12 cellular contexts compared by ENCODE assay signal in the genomic region with DNA sequence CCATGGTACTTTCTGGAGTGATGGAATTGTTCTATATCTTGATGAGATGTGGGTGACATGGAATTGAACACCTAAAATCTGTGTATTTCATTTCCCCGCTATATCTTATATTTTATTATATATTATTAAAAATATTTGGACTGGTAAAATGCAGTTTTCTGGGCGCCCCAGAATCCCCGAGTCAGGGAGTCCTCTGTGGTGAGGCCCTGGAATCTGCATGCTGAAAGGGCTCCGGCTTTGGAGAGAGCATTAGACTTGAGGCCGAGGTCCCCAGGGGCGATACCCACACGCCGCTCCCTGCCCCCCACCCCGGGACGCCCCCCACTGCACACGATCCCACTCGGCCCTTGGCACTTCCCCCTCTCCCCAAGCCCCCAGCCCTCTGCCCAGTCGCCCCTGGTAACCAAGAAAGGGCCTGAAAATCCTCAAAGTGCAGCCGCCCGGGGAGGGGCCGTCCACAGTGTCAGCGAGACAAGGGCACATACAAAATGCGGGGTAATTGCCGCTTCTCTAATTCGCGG.
DNase-seq lines count a peak whose midpoint lies in the region; ATAC-seq and TF ChIP-seq lines count a peak whose summit lies in the region.
"Had no signal": no experiment of that assay in that cellular context is flagged by ENCODE, and none has a peak within 500 bp of the region (broad histone marks: within the 10 kb centered on the region; RNA-seq: fewer than 3 reads in every experiment).

No MANE protein-coding gene starts in this region.

- H3K9ac ChIP-seq in fibroblast of lung (ENCODE audit: insufficient read depth, low read length) (peak overlapping the region; percentile 67), parathyroid adenoma (no peak overlapping the region)

- H3K27ac ChIP-seq in right cardiac atrium (ENCODE audit: low read length) (peak overlapping the region; percentile 54), fibroblast of lung (ENCODE audit: insufficient read depth, low read length) (peak overlapping the region; percentile 65), parathyroid adenoma (peak overlapping the region; percentile 45)
- H3K27ac ChIP-seq: cardiac muscle cell had no signal

- ATAC-seq in right cardiac atrium = peak in 1 of 2 donors; percentile 5
- no peak for ATAC-seq in left ventricle myocardium superior
- no peak for ATAC-seq in GM18870 (IDR thresholded peaks at IDR 0.05; ENCODE audit: unreplicated experiment)
- ATAC-seq in GM21576 (IDR thresholded peaks at IDR 0.05; ENCODE audit: unreplicated experiment) = no peak
- ATAC-seq: HCT116 had no signal

- H3K36me3 ChIP-seq in fibroblast of lung (ENCODE audit: control insufficient read depth, insufficient read depth, low read length) = no peaks in the 10 kb centered on the region
- no peaks in the 10 kb centered on the region for H3K36me3 ChIP-seq in parathyroid adenoma (ENCODE audit: control insufficient read depth, insufficient read depth, low read length)
- H3K36me3 ChIP-seq: cardiac muscle cell had no signal

- DNase-seq in right cardiac atrium (no peak), left ventricle myocardium superior (no peak), fibroblast of lung (ENCODE audit: low read depth in 2 of 2) (no peak), SHP77 treated with DMSO at 0.1 percent for 48 hours (lab: John Stamatoyannopoulos, UW) (no peak), COLO668 (lab: John Stamatoyannopoulos, UW; ENCODE audit: unreplicated experiment) (no peak)
- DNase-seq: activated T-cell treated with anti-CD3 and anti-CD28 coated beads, Interleukin-2, amount 50 U/mL, for 1 hour; GDM1 had no signal

- H3K4me3 ChIP-seq in right cardiac atrium (ENCODE audit: low read length) = peak overlapping the region; percentile 39
- H3K4me3 ChIP-seq in fibroblast of lung (replicated peaks in 1 of 4; ENCODE audit: control extremely low read depth in 1 of 4, insufficient read depth in 1 of 4, low read depth in 3 of 4, low read length in 4 of 4) = peak overlapping the region in 1 of 4 experiments; percentile 43
- peak overlapping the region; percentile 23 for H3K4me3 ChIP-seq in parathyroid adenoma (ENCODE audit: low read depth, low read length)
- H3K4me3 ChIP-seq: cardiac muscle cell had no signal

- H3K4me2 ChIP-seq in fibroblast of lung (ENCODE audit: extremely low read depth, insufficient read depth, low read length) (no peak overlapping the region), parathyroid adenoma (ENCODE audit: low read length) (peak overlapping the region; percentile 69)

- no peaks in the 10 kb centered on the region for H3K79me2 ChIP-seq in fibroblast of lung (ENCODE audit: control insufficient read depth, insufficient read depth, low read length)
- no peaks in the 10 kb centered on the region for H3K79me2 ChIP-seq in parathyroid adenoma

- H3K9me3 ChIP-seq in right cardiac atrium (ENCODE audit: control insufficient read depth, low read length) (no peaks in the 10 kb centered on the region), fibroblast of lung (ENCODE audit: control insufficient read depth, insufficient read depth, low read depth, low read length) (no peaks in the 10 kb centered on the region), parathyroid adenoma (ENCODE audit: control insufficient read depth, low read length) (no peaks in the 10 kb centered on the region)

- H3K4me1 ChIP-seq in right cardiac atrium (ENCODE audit: control insufficient read depth, insufficient read depth, low read length) = peaks cover 7% of the 10 kb centered on the region
- H3K4me1 ChIP-seq in fibroblast of lung (ENCODE audit: control insufficient read depth, extremely low read depth, insufficient read depth, low read length) = peaks cover 18% of the 10 kb centered on the region
- H3K4me1 ChIP-seq in parathyroid adenoma = peaks cover 3% of the 10 kb centered on the region

- no peak for TF ChIP-seq CTCF in fibroblast of lung (conservative IDR thresholded peaks at IDR 0.05 in 1 of 2, IDR thresholded peaks at IDR 0.05 in 1 of 2; ENCODE audit: low read depth in 1 of 2, low read length in 2 of 2)
- TF ChIP-seq CTCF in parathyroid adenoma (IDR thresholded peaks at IDR 0.05) = no peak

- WGBS in right cardiac atrium = 36% methylated on average over 21 of the region's 21 CpGs

- H3K27me3 ChIP-seq in right cardiac atrium (ENCODE audit: control insufficient read depth, insufficient read depth) = no peaks in the 10 kb centered on the region
- no peaks in the 10 kb centered on the region for H3K27me3 ChIP-seq in fibroblast of lung (ENCODE audit: control insufficient read depth, insufficient read depth, low read length)
- H3K27me3 ChIP-seq in parathyroid adenoma (ENCODE audit: control insufficient read depth, insufficient read depth, low read length) = no peaks in the 10 kb centered on the region
- H3K27me3 ChIP-seq: cardiac muscle cell had no signal

- intact Hi-C loops in right cardiac atrium (cut with DNase I) (loop anchor here in 2 of 4 donors (10.0 kb wide), 2 partner anchors 66 to 124 kb away; a partner anchor contains a TSS), left ventricle myocardium superior (cut with micrococcal nuclease) (no loop called here)

- H2AFZ ChIP-seq in fibroblast of lung (ENCODE audit: low read length) (no peak overlapping the region), parathyroid adenoma (peak overlapping the region; percentile 99)

- no peaks in the 10 kb centered on the region for H4K20me1 ChIP-seq in fibroblast of lung (ENCODE audit: control insufficient read depth, extremely low read depth, insufficient read depth, low read length)
